In genomic region chr19:48510421-48511268, GRCh38 we compare ENCODE assay signal across 8 cellular contexts. TPM values are rescaled to one million over a fixed set of nuclear protein-coding genes. Genes with fewer than 3 reads are reported as not detected.
DNase-seq lines count a peak whose midpoint lies in the region; ATAC-seq and TF ChIP-seq lines count a peak whose summit lies in the region.

No MANE protein-coding gene starts in this region.

- dilution Hi-C loops in IMR-90 (cut with HindIII; ENCODE audit: low sequenced_read_pairs, unreplicated experiment), result no loop called here

- BruUV-seq in IMR-90 (replicated peaks; lab: Mats Ljungman, UMichigan), result no TSS peak

- no peak overlapping the region for H3K9ac ChIP-seq in IMR-90 (ENCODE audit: low read depth, low read length)
- H3K9ac ChIP-seq in rectal smooth muscle tissue (ENCODE audit: low read length), result peak overlapping the region; percentile 16

- H2BK120ac ChIP-seq in IMR-90 (ENCODE audit: low read depth, low read length), result no peak overlapping the region

- peak; percentile 62 for ATAC-seq in CD4-positive, CD25-positive, alpha-beta regulatory T cell (ENCODE audit: low read depth in 2 of 2)
- ATAC-seq in IMR-90 (ENCODE audit: low read depth) (peak; percentile 78), T-cell (replicated peaks in 1 of 4) (peak; percentile 40 to 58 (median 50)), left ventricle myocardium superior (peak; percentile 75), HG03378 (IDR thresholded peaks at IDR 0.05; ENCODE audit: unreplicated experiment) (no peak), HG03354 (IDR thresholded peaks at IDR 0.05; ENCODE audit: poor library complexity, severe bottlenecking, unreplicated experiment) (no peak)

- peak overlapping the region; percentile 66 for H3K27ac ChIP-seq in CD4-positive, CD25-positive, alpha-beta regulatory T cell (ENCODE audit: insufficient read depth, low read length, poor library complexity, severe bottlenecking)
- H3K27ac ChIP-seq in IMR-90 (ENCODE audit: insufficient read depth, low read length) (no peak overlapping the region), adrenal gland (peak overlapping the region in 1 of 5 donors; percentile 38), rectal smooth muscle tissue (ENCODE audit: low read depth, low read length) (no peak overlapping the region)

- POLR2A ChIA-PET in IMR-90 (lab: Charles Lee; ENCODE audit: unreplicated experiment) (no interaction called here), T-cell (lab: Charles Lee) (no interaction called here)

- no peak overlapping the region for H4K8ac ChIP-seq in IMR-90 (ENCODE audit: low read depth in 2 of 2, low read length in 2 of 2)

- 8% methylated on average over 5 of the region's 24 CpGs; no CpG with 5 or more reads in 1 of the 2 experiments for WGBS in IMR-90 (ENCODE audit: extremely low coverage in 2 of 2, insufficient read length in 1 of 2), 2 experiments
- 7 to 24% (median 10%) methylated on average over 11 to 24 of the region's 24 CpGs for WGBS in adrenal gland, 4 donors

- no peak overlapping the region for H3K18ac ChIP-seq in IMR-90 (ENCODE audit: low read depth, low read length)

- H3K4me2 ChIP-seq in IMR-90 (ENCODE audit: low read depth, low read length), result peak overlapping the region; percentile 45

- peak; percentile 70 to 80 (median 77) for DNase-seq in CD4-positive, CD25-positive, alpha-beta regulatory T cell
- DNase-seq in IMR-90 (peak; percentile 39), T-cell (peak; percentile 49 to 80 (median 73)), adrenal gland (peak; percentile 47 to 85 (median 73)), left ventricle myocardium superior (peak; percentile 73)

- peaks cover 10% of the 10 kb centered on the region for H3K27me3 Mint-ChIP-seq in CD4-positive, CD25-positive, alpha-beta regulatory T cell
- no peaks in the 10 kb centered on the region for H3K27me3 Mint-ChIP-seq in T-cell

- H3K14ac ChIP-seq in IMR-90 (replicated peaks; ENCODE audit: low read depth, low read length), result no peak overlapping the region

- no peak overlapping the region for H3K23ac ChIP-seq in IMR-90 (ENCODE audit: low read depth, low read length)

- peak overlapping the region; percentile 82 to 92 (median 88) for H3K4me3 Mint-ChIP-seq in CD4-positive, CD25-positive, alpha-beta regulatory T cell
- peak overlapping the region in 1 of 3 donors; percentile 87 for H3K4me3 Mint-ChIP-seq in T-cell

- TF ChIP-seq CTCF in IMR-90 (conservative IDR thresholded peaks at IDR 0.05; ENCODE audit: low read depth, low read length), result no peak
- no peak for TF ChIP-seq CTCF in adrenal gland (IDR thresholded peaks at IDR 0.05)

- no peak overlapping the region for H3K4ac ChIP-seq in IMR-90 (ENCODE audit: low read depth, low read length)

- H2BK20ac ChIP-seq in IMR-90 (ENCODE audit: low read depth, low read length), result no peak overlapping the region

- H3K27me3 ChIP-seq in CD4-positive, CD25-positive, alpha-beta regulatory T cell (ENCODE audit: control insufficient read depth, insufficient read depth, low read length), result no peaks in the 10 kb centered on the region
- H3K27me3 ChIP-seq in IMR-90 (ENCODE audit: control insufficient read depth, insufficient read depth, low read length), result peaks cover 25% of the 10 kb centered on the region
- peaks cover 22% of the 10 kb centered on the region for H3K27me3 ChIP-seq in adrenal gland
- H3K27me3 ChIP-seq in rectal smooth muscle tissue (ENCODE audit: control insufficient read depth, insufficient read depth, low read length), result peaks cover 11% of the 10 kb centered on the region

- H3K9me1 ChIP-seq in IMR-90 (ENCODE audit: insufficient read depth, low read length), result no peaks in the 10 kb centered on the region

- no peak for TF ChIP-seq POLR2A in IMR-90 (IDR thresholded peaks at IDR 0.05; ENCODE audit: low read depth, low read length)
- TF ChIP-seq POLR2A in adrenal gland (IDR thresholded peaks at IDR 0.05), result no peak

- H4K20me1 ChIP-seq in IMR-90 (ENCODE audit: insufficient read depth, low read length), result no peaks in the 10 kb centered on the region

- H3K56ac ChIP-seq in IMR-90 (ENCODE audit: extremely low read depth, insufficient read depth, low read length), result no peak overlapping the region

- peaks cover 5% of the 10 kb centered on the region for H3K36me3 Mint-ChIP-seq in CD4-positive, CD25-positive, alpha-beta regulatory T cell
- peaks cover 9% of the 10 kb centered on the region for H3K36me3 Mint-ChIP-seq in T-cell

- peaks cover 34% of the 10 kb centered on the region for H3K4me1 ChIP-seq in CD4-positive, CD25-positive, alpha-beta regulatory T cell (ENCODE audit: control insufficient read depth, insufficient read depth, low read length, poor library complexity, severe bottlenecking)
- no peaks in the 10 kb centered on the region for H3K4me1 ChIP-seq in IMR-90 (ENCODE audit: control insufficient read depth, insufficient read depth, low read length)
- H3K4me1 ChIP-seq in adrenal gland (replicated peaks in 1 of 2), result peaks cover 0 to 8% of the 10 kb centered on the region in 2 donors
- no peaks in the 10 kb centered on the region for H3K4me1 ChIP-seq in rectal smooth muscle tissue (ENCODE audit: control insufficient read depth, insufficient read depth, low read length)

- H2AK5ac ChIP-seq in IMR-90 (ENCODE audit: low read depth, low read length), result no peak overlapping the region

- H3K4me1 Mint-ChIP-seq in CD4-positive, CD25-positive, alpha-beta regulatory T cell, result peaks cover 0 to 19% (median 5%) of the 10 kb centered on the region in 4 donors
- H3K4me1 Mint-ChIP-seq in T-cell, result peaks cover 13 to 20% (median 16%) of the 10 kb centered on the region in 3 donors

- no peak overlapping the region for H4K5ac ChIP-seq in IMR-90 (ENCODE audit: low read depth, low read length)

- H2AK9ac ChIP-seq in IMR-90 (replicated peaks; ENCODE audit: low read depth, low read length, poor library complexity), result no peak overlapping the region

- H3K27ac Mint-ChIP-seq in CD4-positive, CD25-positive, alpha-beta regulatory T cell, result peak overlapping the region; percentile 47 to 81 (median 73)
- H3K27ac Mint-ChIP-seq in T-cell, result peak overlapping the region; percentile 86 to 87

- H2AFZ ChIP-seq in IMR-90 (replicated peaks; ENCODE audit: low read length, poor library complexity), result peak overlapping the region; percentile 38

- H3K4me3 ChIP-seq in CD4-positive, CD25-positive, alpha-beta regulatory T cell (ENCODE audit: low read depth, low read length), result peak overlapping the region; percentile 68
- H3K4me3 ChIP-seq in IMR-90 (ENCODE audit: insufficient read depth, low read depth, low read length), result 0 out of 2 replicates have a peak overlapping the region, but pooled peaks have one; percentile 5
- H3K4me3 ChIP-seq in adrenal gland, result no peak overlapping the region
- peak overlapping the region; percentile 18 for H3K4me3 ChIP-seq in rectal smooth muscle tissue (ENCODE audit: low read length)

- no peaks in the 10 kb centered on the region for H3K36me3 ChIP-seq in CD4-positive, CD25-positive, alpha-beta regulatory T cell (ENCODE audit: control insufficient read depth, insufficient read depth, low read length)
- no peaks in the 10 kb centered on the region for H3K36me3 ChIP-seq in IMR-90 (ENCODE audit: control insufficient read depth, insufficient read depth, low read length)
- no peaks in the 10 kb centered on the region for H3K36me3 ChIP-seq in adrenal gland (replicated peaks in 1 of 2)
- no peaks in the 10 kb centered on the region for H3K36me3 ChIP-seq in rectal smooth muscle tissue (ENCODE audit: control insufficient read depth, insufficient read depth, low read length)

- H3K79me1 ChIP-seq in IMR-90 (ENCODE audit: low read depth in 1 of 2, low read length in 2 of 2), result no peaks in the 10 kb centered on the region

- TF ChIP-seq RAD21 in IMR-90 (IDR thresholded peaks at IDR 0.05; ENCODE audit: low read length), result no peak

- no peaks in the 10 kb centered on the region for H3K9me3 ChIP-seq in CD4-positive, CD25-positive, alpha-beta regulatory T cell (ENCODE audit: control insufficient read depth in 2 of 2, low read length in 2 of 2)
- no peaks in the 10 kb centered on the region for H3K9me3 ChIP-seq in IMR-90 (ENCODE audit: control insufficient read depth, insufficient read depth, low read length)
- H3K9me3 ChIP-seq in adrenal gland (replicated peaks in 1 of 3), result no peaks in the 10 kb centered on the region

- intact Hi-C loops in IMR-90 (cut with micrococcal nuclease), result loop anchor here (5.0 kb wide), 1 partner anchor 42 kb away; the partner anchor contains the start of gene SULT2B1
- intact Hi-C loops in adrenal gland (cut with DNase I), result no loop called here
- intact Hi-C loops in left ventricle myocardium superior (cut with micrococcal nuclease), result no loop called here

- no peak overlapping the region for H2BK5ac ChIP-seq in IMR-90 (ENCODE audit: low read depth, low read length, poor library complexity, severe bottlenecking)

- H2BK15ac ChIP-seq in IMR-90 (ENCODE audit: low read depth, low read length), result no peak overlapping the region

- CTCF ChIA-PET in IMR-90 (lab: Yijun Ruan, JAX) (interaction anchor here (0.6 kb wide), 3 partner anchors 8 to 93 kb away, joined by 3 to 4 read pairs (median 3); no protein-coding TSS in a partner anchor), T-cell (lab: Charles Lee) (interaction anchor here in 1 of 2 donors (0.6 to 0.7 kb wide), 2 partner anchors 21 to 107 kb away, joined by 3 to 5 read pairs; no protein-coding TSS in a partner anchor)

- H3K9me3 Mint-ChIP-seq in CD4-positive, CD25-positive, alpha-beta regulatory T cell, result no peaks in the 10 kb centered on the region
- no peaks in the 10 kb centered on the region for H3K9me3 Mint-ChIP-seq in T-cell

- no peak overlapping the region for H4K91ac ChIP-seq in IMR-90 (ENCODE audit: insufficient read depth, low read depth, low read length)

- in situ Hi-C loops in IMR-90 (cut with MboI; ENCODE audit: low sequenced_read_pairs), result no loop called here

RNA-seq across cellular contexts. Expression of gene LMTK3, which starts 1.0 kb away (rescaled TPM):
- 6.3 TPM for total RNA-seq in CD4-positive, CD25-positive, alpha-beta regulatory T cell
- polyA plus RNA-seq in CD4-positive, CD25-positive, alpha-beta regulatory T cell, result not detected
- 0.18 TPM in 1 of 2 replicates, not detected in the other for total RNA-seq in IMR-90 (2012; rRNA removed)
- polyA plus RNA-seq in IMR-90 (2012; rRNA removed), result 0.60 and 0.87 TPM in 2 replicates
- polyA plus RNA-seq in IMR-90 (2012; cell fraction: cytosol; rRNA removed), result 0.70 and 0.79 TPM in 2 replicates
- polyA plus RNA-seq in IMR-90 (2012; cell fraction: nucleus; rRNA removed; ENCODE audit: low replicate concordance), result 2.9 and 5.0 TPM in 2 replicates
- total RNA-seq in T-cell, result 10 to 100 TPM; 17.5 to 28.2 (median 23.5) TPM
- total RNA-seq in adrenal gland, result 1 to 10 TPM in 7 of 8 donors, under 1 TPM in 1; 0.06 to 4.4 (median 2.6) TPM
- polyA plus RNA-seq in adrenal gland, result 10 to 100 TPM in 1 of 3 donors, 1 to 10 TPM in 1, under 1 TPM in 1; 0.57 to 15.1 (median 2.3) TPM
- 1.4 TPM for total RNA-seq in left ventricle myocardium superior

RNA-seq across cellular contexts. Expression of gene SULT2B1, which starts 41.3 kb away (rescaled TPM):
- total RNA-seq in CD4-positive, CD25-positive, alpha-beta regulatory T cell, result not detected
- polyA plus RNA-seq in CD4-positive, CD25-positive, alpha-beta regulatory T cell, result under 1 TPM in 2 of 4 donors, not detected in 2; 0.16 to 0.82 TPM
- total RNA-seq in IMR-90 (2012; rRNA removed), result not detected in 2 replicates
- polyA plus RNA-seq in IMR-90 (2012; rRNA removed), result 0.09 TPM in 1 of 2 replicates, not detected in the other
- 0.08 TPM in 1 of 2 replicates, not detected in the other for polyA plus RNA-seq in IMR-90 (2012; cell fraction: cytosol; rRNA removed)
- 0.13 and 0.23 TPM in 2 replicates for polyA plus RNA-seq in IMR-90 (2012; cell fraction: nucleus; rRNA removed; ENCODE audit: low replicate concordance)
- not detected for total RNA-seq in T-cell
- total RNA-seq in adrenal gland, result 1 to 10 TPM in 2 of 8 donors, under 1 TPM in 3, not detected in 3; 0.34 to 1.4 (median 0.52) TPM
- under 1 TPM; 0.24 to 0.88 (median 0.72) TPM for polyA plus RNA-seq in adrenal gland
- 0.35 TPM for total RNA-seq in left ventricle myocardium superior

RNA-seq across cellular contexts. Expression of gene CYTH2, which starts 41.5 kb away (rescaled TPM):
- 46.7 TPM for total RNA-seq in CD4-positive, CD25-positive, alpha-beta regulatory T cell
- 10 to 100 TPM; 24.2 to 35.0 (median 30.2) TPM for polyA plus RNA-seq in CD4-positive, CD25-positive, alpha-beta regulatory T cell
- 35.8 and 38.3 TPM in 2 replicates for total RNA-seq in IMR-90 (2012; rRNA removed)
- 56.1 and 62.0 TPM in 2 replicates for polyA plus RNA-seq in IMR-90 (2012; rRNA removed)
- 49.6 and 59.9 TPM in 2 replicates for polyA plus RNA-seq in IMR-90 (2012; cell fraction: cytosol; rRNA removed)
- polyA plus RNA-seq in IMR-90 (2012; cell fraction: nucleus; rRNA removed; ENCODE audit: low replicate concordance), result 149 and 158 TPM in 2 replicates
- 10 to 100 TPM; 37.8 to 81.5 (median 70.6) TPM for total RNA-seq in T-cell
- 10 to 100 TPM; 28.5 to 93.5 (median 54.2) TPM for total RNA-seq in adrenal gland
- 10 to 100 TPM; 26.3 to 91.7 (median 51.8) TPM for polyA plus RNA-seq in adrenal gland
- total RNA-seq in left ventricle myocardium superior, result 33.4 TPM

RNA-seq across cellular contexts. Expression of gene KCNJ14, which starts 55.3 kb away (rescaled TPM):
- total RNA-seq in CD4-positive, CD25-positive, alpha-beta regulatory T cell, result 2.2 TPM
- under 1 TPM in 3 of 4 donors, not detected in 1; 0.03 to 0.28 (median 0.18) TPM for polyA plus RNA-seq in CD4-positive, CD25-positive, alpha-beta regulatory T cell
- total RNA-seq in IMR-90 (2012; rRNA removed) (under 0.01 and 0.18 TPM in 2 replicates), T-cell (1 to 10 TPM; 2.6 to 3.5 (median 3.2) TPM), adrenal gland (under 1 TPM; 0.09 to 0.83 (median 0.43) TPM), left ventricle myocardium superior (0.35 TPM)
- polyA plus RNA-seq in IMR-90 (2012; rRNA removed) (0.34 and 0.39 TPM in 2 replicates), adrenal gland (under 1 TPM; 0.16 to 0.56 (median 0.34) TPM)
- polyA plus RNA-seq in IMR-90 (2012; cell fraction: cytosol; rRNA removed), result 0.11 and 0.29 TPM in 2 replicates
- 2.0 and 4.1 TPM in 2 replicates for polyA plus RNA-seq in IMR-90 (2012; cell fraction: nucleus; rRNA removed; ENCODE audit: low replicate concordance)

Comparison
In these comparisons a context has a peak if more than half of its experiments do, and no peak if none do; other contexts are left out.
1. ATAC-seq: peak in CD4-positive, CD25-positive, alpha-beta regulatory T cell (2 of 2), IMR-90 (single experiment), T-cell (4 of 4) and left ventricle myocardium superior (single experiment); none in HG03378 (single experiment) and HG03354 (single experiment).
2. H3K4me3 ChIP-seq: peak in CD4-positive, CD25-positive, alpha-beta regulatory T cell (single experiment), IMR-90 (single experiment) and rectal smooth muscle tissue (single experiment); none in adrenal gland (0 of 4).
3. Peak in every context shown above with its lines, with median percentiles within 50 percentile points of each other: DNase-seq.